In genomic region chr12:46458500-46459106, GRCh38 we compare ENCODE assay signal across 12 cellular contexts.
DNase-seq lines count a peak whose midpoint lies in the region; ATAC-seq and TF ChIP-seq lines count a peak whose summit lies in the region.
"Had no signal": no experiment of that assay in that cellular context is flagged by ENCODE, and none has a peak within 500 bp of the region (broad histone marks: within the 10 kb centered on the region; RNA-seq: fewer than 3 reads in every experiment).

No MANE protein-coding gene starts in this region.

- H3K4me1 Mint-ChIP-seq in CD14-positive monocyte (peaks cover 61% of the 10 kb centered on the region), WTC11 (peaks cover 44% of the 10 kb centered on the region)
- peaks cover 38 to 72% (median 65%) of the 10 kb centered on the region in 4 donors for H3K4me1 Mint-ChIP-seq in naive thymus-derived CD8-positive, alpha-beta T cell

- DNase-seq in CD14-positive monocyte (ENCODE audit: low spot score), result no peak
- no peak for DNase-seq in HL-60 (ENCODE audit: low read depth in 1 of 2, low spot score in 1 of 2)
- DNase-seq in WTC11 (ENCODE audit: low spot score), result no peak
- no peak for DNase-seq in naive thymus-derived CD8-positive, alpha-beta T cell
- DNase-seq in occipital lobe (lab: John Stamatoyannopoulos, UW), result no peak
- no peak for DNase-seq in stimulated activated CD8-positive, alpha-beta memory T cell treated with anti-CD3 and anti-CD28 coated beads, Interleukin-4, amount 100 ng/mL, for 48 hours
- DNase-seq in SK-N-DZ (ENCODE audit: low spot score), result no peak
- DNase-seq: cortex of kidney, NCI-H510A treated with DMSO at 0.1 percent for 48 hours had no signal

- peaks cover 0 to 2% (median 0%) of the 10 kb centered on the region in 3 donors for H3K27me3 Mint-ChIP-seq in CD14-positive monocyte (ENCODE audit: low read depth in 3 of 3)
- no peaks in the 10 kb centered on the region for H3K27me3 Mint-ChIP-seq in WTC11 (ENCODE audit: low read depth)
- no peaks in the 10 kb centered on the region for H3K27me3 Mint-ChIP-seq in naive thymus-derived CD8-positive, alpha-beta T cell
- H3K27me3 Mint-ChIP-seq: progenitor cell of endocrine pancreas had no signal

- no peaks in the 10 kb centered on the region for H3K27me3 ChIP-seq in HL-60 (ENCODE audit: insufficient read depth, poor library complexity, severe bottlenecking)

- H3K27ac Mint-ChIP-seq in CD14-positive monocyte, result peak overlapping the region in 6 of 7 donors; percentile 0 to 80 (median 60)
- H3K27ac Mint-ChIP-seq in WTC11, result 0 out of 2 replicates have a peak overlapping the region, but pooled peaks have one; percentile 32
- peak overlapping the region; percentile 75 to 97 (median 90) for H3K27ac Mint-ChIP-seq in naive thymus-derived CD8-positive, alpha-beta T cell
- H3K27ac Mint-ChIP-seq: progenitor cell of endocrine pancreas had no signal

- H3K4me3 Mint-ChIP-seq in CD14-positive monocyte, result no peak overlapping the region
- no peak overlapping the region for H3K4me3 Mint-ChIP-seq in WTC11
- H3K4me3 Mint-ChIP-seq in naive thymus-derived CD8-positive, alpha-beta T cell, result peak overlapping the region; percentile 2 to 88 (median 64)

- no peak overlapping the region for H3K4me3 ChIP-seq in HL-60 (replicated peaks; ENCODE audit: insufficient read depth, low read length)

- H3K9me3 Mint-ChIP-seq in CD14-positive monocyte (no peaks in the 10 kb centered on the region), WTC11 (peaks cover under 1% of the 10 kb centered on the region; the same call in 1 of the 2 replicates)
- no peaks in the 10 kb centered on the region for H3K9me3 Mint-ChIP-seq in naive thymus-derived CD8-positive, alpha-beta T cell

- TF ChIP-seq CTCF in CD14-positive monocyte (IDR thresholded peaks at IDR 0.05), result no peak
- no peak for TF ChIP-seq CTCF in HL-60 (IDR thresholded peaks at IDR 0.05; ENCODE audit: insufficient read depth, low read length)
- TF ChIP-seq CTCF in WTC11 (IDR thresholded peaks at IDR 0.05), result no peak

- CTCF ChIA-PET in WTC11 (lab: Charles Lee), result no interaction called here

- intact Hi-C loops in CD14-positive monocyte (cut with micrococcal nuclease), result no loop called here

- no peak for ATAC-seq in WTC11
- peak in 1 of 2 donors; percentile 18 for ATAC-seq in naive thymus-derived CD8-positive, alpha-beta T cell
- ATAC-seq in HG03521 (IDR thresholded peaks at IDR 0.05; ENCODE audit: unreplicated experiment), result no peak
- ATAC-seq: Right ventricle myocardium inferior had no signal

- POLR2A ChIA-PET in WTC11 (lab: Charles Lee), result no interaction called here
- POLR2A ChIA-PET in naive thymus-derived CD8-positive, alpha-beta T cell (lab: Charles Lee), result interaction anchor here (1.0 kb wide), 1 partner anchor 11 kb away, joined by 3 read pairs; no protein-coding TSS in a partner anchor

- no peaks in the 10 kb centered on the region for H3K36me3 Mint-ChIP-seq in CD14-positive monocyte
- peaks cover 6% of the 10 kb centered on the region; the same call in 1 of the 2 replicates for H3K36me3 Mint-ChIP-seq in WTC11
- H3K36me3 Mint-ChIP-seq in naive thymus-derived CD8-positive, alpha-beta T cell, result no peaks in the 10 kb centered on the region

- peak overlapping the region; percentile 52 for H3K27ac ChIP-seq in HL-60 (replicated peaks)

TF ChIP-seq in WTC11, 78 proteins besides CTCF, POLR2A, EP300 and RAD21:
- TF ChIP-seq RELA (CRISPR knock-in tag; IDR thresholded peaks at IDR 0.05; ENCODE audit: borderline replicate concordance) (no peak), HMGA2 (CRISPR knock-in tag; IDR thresholded peaks at IDR 0.05) (no peak), KAT7 (CRISPR knock-in tag; IDR thresholded peaks at IDR 0.05; ENCODE audit: borderline replicate concordance) (no peak), NFATC4 (CRISPR knock-in tag; IDR thresholded peaks at IDR 0.05) (no peak), EMX1 (CRISPR knock-in tag; IDR thresholded peaks at IDR 0.05) (no peak), ZMAT4 (CRISPR knock-in tag; IDR thresholded peaks at IDR 0.05) (no peak), CDX4 (CRISPR knock-in tag; IDR thresholded peaks at IDR 0.05; ENCODE audit: borderline replicate concordance) (no peak)
- TF ChIP-seq, protein P1, sequence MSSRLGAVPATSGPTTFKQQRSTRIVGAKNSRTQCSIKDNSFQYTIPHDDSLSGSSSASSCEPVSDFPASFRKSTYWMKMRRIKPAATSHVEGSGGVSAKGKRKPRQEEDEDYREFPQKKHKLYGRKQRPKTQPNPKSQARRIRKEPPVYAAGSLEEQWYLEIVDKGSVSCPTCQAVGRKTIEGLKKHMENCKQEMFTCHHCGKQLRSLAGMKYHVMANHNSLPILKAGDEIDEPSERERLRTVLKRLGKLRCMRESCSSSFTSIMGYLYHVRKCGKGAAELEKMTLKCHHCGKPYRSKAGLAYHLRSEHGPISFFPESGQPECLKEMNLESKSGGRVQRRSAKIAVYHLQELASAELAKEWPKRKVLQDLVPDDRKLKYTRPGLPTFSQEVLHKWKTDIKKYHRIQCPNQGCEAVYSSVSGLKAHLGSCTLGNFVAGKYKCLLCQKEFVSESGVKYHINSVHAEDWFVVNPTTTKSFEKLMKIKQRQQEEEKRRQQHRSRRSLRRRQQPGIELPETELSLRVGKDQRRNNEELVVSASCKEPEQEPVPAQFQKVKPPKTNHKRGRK (CRISPR knock-in tag; IDR thresholded peaks at IDR 0.05; ENCODE audit: borderline replicate concordance), result no peak
- TF ChIP-seq, protein P2, sequence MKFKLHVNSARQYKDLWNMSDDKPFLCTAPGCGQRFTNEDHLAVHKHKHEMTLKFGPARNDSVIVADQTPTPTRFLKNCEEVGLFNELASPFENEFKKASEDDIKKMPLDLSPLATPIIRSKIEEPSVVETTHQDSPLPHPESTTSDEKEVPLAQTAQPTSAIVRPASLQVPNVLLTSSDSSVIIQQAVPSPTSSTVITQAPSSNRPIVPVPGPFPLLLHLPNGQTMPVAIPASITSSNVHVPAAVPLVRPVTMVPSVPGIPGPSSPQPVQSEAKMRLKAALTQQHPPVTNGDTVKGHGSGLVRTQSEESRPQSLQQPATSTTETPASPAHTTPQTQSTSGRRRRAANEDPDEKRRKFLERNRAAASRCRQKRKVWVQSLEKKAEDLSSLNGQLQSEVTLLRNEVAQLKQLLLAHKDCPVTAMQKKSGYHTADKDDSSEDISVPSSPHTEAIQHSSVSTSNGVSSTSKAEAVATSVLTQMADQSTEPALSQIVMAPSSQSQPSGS (CRISPR knock-in tag; IDR thresholded peaks at IDR 0.05; ENCODE audit: borderline replicate concordance, low read depth), result no peak

Comparison
In these comparisons a context has a peak if more than half of its experiments do, and no peak if none do; other contexts are left out.
1. H3K27ac Mint-ChIP-seq: peak in every context shown above with its lines; median percentile 90 in naive thymus-derived CD8-positive, alpha-beta T cell; 60 in CD14-positive monocyte; 32 in WTC11.
2. H3K4me3 Mint-ChIP-seq: peak in naive thymus-derived CD8-positive, alpha-beta T cell (10 of 10); none in CD14-positive monocyte (0 of 2) and WTC11 (single experiment).